Comparison of ENCODE assay signal across 17 cellular contexts in genomic region chr12:93918262-93918661, GRCh38.
DNase-seq lines count a peak whose midpoint lies in the region; ATAC-seq, FAIRE-seq and TF ChIP-seq lines count a peak whose summit lies in the region.
"Had no signal": no experiment of that assay in that cellular context is flagged by ENCODE, and none has a peak within 500 bp of the region (broad histone marks: within the 10 kb centered on the region; RNA-seq: fewer than 3 reads in every experiment).

No MANE protein-coding gene starts in this region.

- peaks cover 3% of the 10 kb centered on the region for H3K4me1 Mint-ChIP-seq in astrocyte (ENCODE audit: low read depth, unreplicated experiment)
- H3K4me1 Mint-ChIP-seq in activated CD8-positive, alpha-beta T cell treated with anti-CD3 and anti-CD28 coated beads, Interleukin-2, amount 10 ng/mL, durations not matched to agents 7 days and 5 days (ENCODE audit: low read depth): no peaks in the 10 kb centered on the region

- peaks cover 46% of the 10 kb centered on the region for H3F3A ChIP-seq in GM23248 (ENCODE audit: insufficient read depth)

- peak overlapping the region; percentile 59 for H2AFZ ChIP-seq in GM23248
- H2AFZ ChIP-seq in astrocyte (ENCODE audit: low read depth, low read length): no peak overlapping the region

- POLR2A ChIA-PET in activated CD8-positive, alpha-beta T cell treated with anti-CD3 and anti-CD28 coated beads, Interleukin-2, amount 10 ng/mL, durations not matched to agents 7 days and 5 days (lab: Charles Lee): no interaction called here

- H3K4me1 ChIP-seq in GM23248 (ENCODE audit: insufficient read depth): peaks cover 46% of the 10 kb centered on the region
- H3K4me1 ChIP-seq in astrocyte (ENCODE audit: insufficient read depth, low read length): peaks cover 18% of the 10 kb centered on the region
- peaks cover 0 to 6% (median 0%) of the 10 kb centered on the region in 3 donors for H3K4me1 ChIP-seq in gastroesophageal sphincter
- peaks cover 0 to 52% (median 13%) of the 10 kb centered on the region in 4 donors for H3K4me1 ChIP-seq in tibial artery
- H3K4me1 ChIP-seq in transverse colon: no peaks in the 10 kb centered on the region

- TF ChIP-seq EP300 in gastroesophageal sphincter (IDR thresholded peaks at IDR 0.05) (no peak), transverse colon (IDR thresholded peaks at IDR 0.05; ENCODE audit: low read depth) (no peak)

- H3K4me3 Mint-ChIP-seq in astrocyte (ENCODE audit: unreplicated experiment): no peak overlapping the region
- H3K4me3 Mint-ChIP-seq in activated CD8-positive, alpha-beta T cell treated with anti-CD3 and anti-CD28 coated beads, Interleukin-2, amount 10 ng/mL, durations not matched to agents 7 days and 5 days: no peak overlapping the region
- H3K4me3 Mint-ChIP-seq: activated T-helper 1 cell treated with anti-CD3 and anti-CD28 coated beads, Interleukin-12 subunit alpha, Interleukin-12 subunit beta, Interleukin-2, Interleukin-4 antibody, amounts not matched to agents 30 ng/mL and 10 ng/mL and 1 ng/mL, durations not matched to agents 14 hours and 24 hours and 36 hours; neural crest cell; stimulated activated naive CD8-positive, alpha-beta T cell treated with anti-CD3 and anti-CD28 coated beads, Interleukin-15, Interleukin-2, amounts not matched to agents 100 ng/mL and 50 ng/mL, for 24 hours had no signal

- DNase-seq in GM23248 (peak; percentile 91), astrocyte (ENCODE audit: low read depth) (peak; percentile 69), tibial artery (no peak), transverse colon (no peak), DMS53 treated with DMSO at 0.1 percent for 48 hours (lab: John Stamatoyannopoulos, UW; ENCODE audit: unreplicated experiment) (no peak)
- DNase-seq in activated CD8-positive, alpha-beta T cell treated with anti-CD3 and anti-CD28 coated beads, Interleukin-2, amount 10 ng/mL, durations not matched to agents 7 days and 5 days: no peak
- no peak for DNase-seq in stimulated activated CD4-positive, alpha-beta T cell treated with anti-CD3 and anti-CD28 coated beads, Interleukin-4, amount 100 ng/mL, for 24 hours
- DNase-seq: activated CD4-positive, alpha-beta T cell treated with anti-CD3 and anti-CD28 coated beads, Interleukin-2, amount 50 U/mL, for 48 hours; NCI-H2081; SHP77 treated with DMSO at 0.1 percent for 48 hours; small intestine had no signal

- H4K20me1 ChIP-seq in GM23248 (ENCODE audit: insufficient read depth) (no peaks in the 10 kb centered on the region), astrocyte (ENCODE audit: insufficient read depth, low read length) (no peaks in the 10 kb centered on the region)

- no peak for TF ChIP-seq POLR2A in gastroesophageal sphincter (IDR thresholded peaks at IDR 0.05)
- TF ChIP-seq POLR2A in transverse colon (IDR thresholded peaks at IDR 0.05): no peak

- CTCF ChIA-PET in activated CD8-positive, alpha-beta T cell treated with anti-CD3 and anti-CD28 coated beads, Interleukin-2, amount 10 ng/mL, durations not matched to agents 7 days and 5 days (lab: Charles Lee): no interaction called here

- ATAC-seq in gastroesophageal sphincter: peak; percentile 43
- ATAC-seq in activated CD8-positive, alpha-beta T cell treated with anti-CD3 and anti-CD28 coated beads, Interleukin-2, amount 10 ng/mL, durations not matched to agents 7 days and 5 days: no peak

- H3K9ac ChIP-seq in GM23248 (peak overlapping the region; percentile 71), astrocyte (ENCODE audit: low read length) (peak overlapping the region; percentile 9)

- H3K9me3 ChIP-seq in GM23248 (ENCODE audit: low read depth) (no peaks in the 10 kb centered on the region), astrocyte (ENCODE audit: insufficient read depth, low read depth, low read length) (no peaks in the 10 kb centered on the region), gastroesophageal sphincter (no peaks in the 10 kb centered on the region), tibial artery (no peaks in the 10 kb centered on the region), transverse colon (no peaks in the 10 kb centered on the region)

- no peaks in the 10 kb centered on the region for H3K9me2 ChIP-seq in GM23248 (ENCODE audit: insufficient read depth)

- no peak for TF ChIP-seq CTCF in astrocyte (IDR thresholded peaks at IDR 0.05; ENCODE audit: insufficient read depth, low read depth, low read length)
- no peak for TF ChIP-seq CTCF in gastroesophageal sphincter (IDR thresholded peaks at IDR 0.05)
- TF ChIP-seq CTCF in tibial artery (IDR thresholded peaks at IDR 0.05): no peak
- TF ChIP-seq CTCF in transverse colon (IDR thresholded peaks at IDR 0.05): no peak

- intact Hi-C loops in tibial artery (cut with DNase I; ENCODE audit: low total_unique reads): no loop called here
- intact Hi-C loops in transverse colon (cut with DNase I; ENCODE audit: low total_unique reads): no loop called here

- no peak overlapping the region for H3K27ac Mint-ChIP-seq in astrocyte (ENCODE audit: unreplicated experiment)
- H3K27ac Mint-ChIP-seq in activated CD8-positive, alpha-beta T cell treated with anti-CD3 and anti-CD28 coated beads, Interleukin-2, amount 10 ng/mL, durations not matched to agents 7 days and 5 days: no peak overlapping the region
- H3K27ac Mint-ChIP-seq: activated T-helper 1 cell treated with anti-CD3 and anti-CD28 coated beads, Interleukin-12 subunit alpha, Interleukin-12 subunit beta, Interleukin-2, Interleukin-4 antibody, amounts not matched to agents 30 ng/mL and 10 ng/mL and 1 ng/mL, durations not matched to agents 14 hours and 24 hours and 36 hours; stimulated activated naive CD8-positive, alpha-beta T cell treated with anti-CD3 and anti-CD28 coated beads, Interleukin-15, Interleukin-2, amounts not matched to agents 100 ng/mL and 50 ng/mL, for 24 hours had no signal

- H3K79me2 ChIP-seq in GM23248 (ENCODE audit: insufficient read depth) (no peaks in the 10 kb centered on the region), astrocyte (ENCODE audit: insufficient read depth, low read length) (no peaks in the 10 kb centered on the region)

- H3K9me3 Mint-ChIP-seq in astrocyte (ENCODE audit: unreplicated experiment): peaks cover 2% of the 10 kb centered on the region
- no peaks in the 10 kb centered on the region for H3K9me3 Mint-ChIP-seq in activated CD8-positive, alpha-beta T cell treated with anti-CD3 and anti-CD28 coated beads, Interleukin-2, amount 10 ng/mL, durations not matched to agents 7 days and 5 days (ENCODE audit: insufficient read depth)
- H3K9me3 Mint-ChIP-seq: stimulated activated naive CD8-positive, alpha-beta T cell treated with anti-CD3 and anti-CD28 coated beads, Interleukin-15, Interleukin-2, amounts not matched to agents 100 ng/mL and 50 ng/mL, for 24 hours had no signal

- H3K27me3 ChIP-seq in GM23248 (replicated peaks; ENCODE audit: insufficient read depth) (no peaks in the 10 kb centered on the region), astrocyte (ENCODE audit: insufficient read depth, low read length) (no peaks in the 10 kb centered on the region), gastroesophageal sphincter (no peaks in the 10 kb centered on the region), tibial artery (no peaks in the 10 kb centered on the region), transverse colon (no peaks in the 10 kb centered on the region)

- H3K27ac ChIP-seq in GM23248 (peak overlapping the region; percentile 97), astrocyte (ENCODE audit: low read depth, low read length) (peak overlapping the region; percentile 63), gastroesophageal sphincter (no peak overlapping the region), tibial artery (peak overlapping the region; percentile 67 to 81), transverse colon (no peak overlapping the region)

- in situ Hi-C loops in GM23248 (cut with MboI) (no loop called here), transverse colon (cut with MboI; ENCODE audit: low pct_ligation_motif_present in 1 of 4, low pct_unique_long_range_greater_than_20kb in 1 of 4, low sequenced_read_pairs in 3 of 4) (no loop called here)

- FAIRE-seq in astrocyte (lab: Jason Lieb, UNC): no peak
- FAIRE-seq: D721Med, small intestine had no signal

- peak overlapping the region; percentile 10; the same call in 1 of the 2 replicates for H3K4me3 ChIP-seq in GM23248
- no peak overlapping the region for H3K4me3 ChIP-seq in astrocyte (ENCODE audit: insufficient read depth, low read depth, low read length)
- no peak overlapping the region for H3K4me3 ChIP-seq in gastroesophageal sphincter
- no peak overlapping the region for H3K4me3 ChIP-seq in tibial artery
- H3K4me3 ChIP-seq in transverse colon: no peak overlapping the region
- H3K4me3 ChIP-seq: lung had no signal

- no peaks in the 10 kb centered on the region for H3K36me3 ChIP-seq in GM23248 (ENCODE audit: low read depth)
- no peaks in the 10 kb centered on the region for H3K36me3 ChIP-seq in astrocyte (ENCODE audit: insufficient read depth, low read length)
- H3K36me3 ChIP-seq in gastroesophageal sphincter: no peaks in the 10 kb centered on the region
- no peaks in the 10 kb centered on the region for H3K36me3 ChIP-seq in tibial artery
- no peaks in the 10 kb centered on the region for H3K36me3 ChIP-seq in transverse colon

- peak overlapping the region; percentile 63 for H3K4me2 ChIP-seq in GM23248 (ENCODE audit: unreplicated experiment)
- H3K4me2 ChIP-seq in astrocyte (ENCODE audit: low read length): no peak overlapping the region

- peaks cover 2% of the 10 kb centered on the region for H3K27me3 Mint-ChIP-seq in astrocyte (ENCODE audit: low read depth, unreplicated experiment)
- peaks cover 5% of the 10 kb centered on the region for H3K27me3 Mint-ChIP-seq in activated CD8-positive, alpha-beta T cell treated with anti-CD3 and anti-CD28 coated beads, Interleukin-2, amount 10 ng/mL, durations not matched to agents 7 days and 5 days (ENCODE audit: low read depth)
- H3K27me3 Mint-ChIP-seq: stimulated activated naive CD8-positive, alpha-beta T cell treated with anti-CD3 and anti-CD28 coated beads, Interleukin-15, Interleukin-2, amounts not matched to agents 100 ng/mL and 50 ng/mL, for 24 hours had no signal

- no peaks in the 10 kb centered on the region for H3K36me3 Mint-ChIP-seq in astrocyte (ENCODE audit: low read depth, unreplicated experiment)
- H3K36me3 Mint-ChIP-seq in activated CD8-positive, alpha-beta T cell treated with anti-CD3 and anti-CD28 coated beads, Interleukin-2, amount 10 ng/mL, durations not matched to agents 7 days and 5 days (ENCODE audit: low read depth): no peaks in the 10 kb centered on the region

- WGBS in GM23248 (ENCODE audit: low coverage in 1 of 2, low lambda C conversion rate in 2 of 2, missing lambda C conversion rate in 2 of 2), 2 experiments: 48 to 49% methylated on average over 6 of the region's 6 CpGs
- WGBS in gastroesophageal sphincter (ENCODE audit: low coverage in 1 of 2), 2 donors: 38 to 53% methylated on average over 2 to 5 of the region's 6 CpGs
- WGBS in transverse colon (ENCODE audit: low coverage in 1 of 2), 2 donors: 42 to 78% methylated on average over 2 to 6 of the region's 6 CpGs

Comparison
In these comparisons a context has a peak if more than half of its experiments do, and no peak if none do; other contexts are left out.
1. DNase-seq: peak in GM23248 (single experiment) and astrocyte (single experiment); none in tibial artery (0 of 2), transverse colon (single experiment), activated CD8-positive, alpha-beta T cell treated with anti-CD3 and anti-CD28 coated beads, Interleukin-2, amount 10 ng/mL, durations not matched to agents 7 days and 5 days (single experiment), stimulated activated CD4-positive, alpha-beta T cell treated with anti-CD3 and anti-CD28 coated beads, Interleukin-4, amount 100 ng/mL, for 24 hours (single experiment) and DMS53 treated with DMSO at 0.1 percent for 48 hours (single experiment).
2. H3K27ac ChIP-seq: peak in GM23248 (single experiment), astrocyte (single experiment) and tibial artery (2 of 2); none in gastroesophageal sphincter (0 of 4) and transverse colon (0 of 4).